In the genomic region with DNA sequence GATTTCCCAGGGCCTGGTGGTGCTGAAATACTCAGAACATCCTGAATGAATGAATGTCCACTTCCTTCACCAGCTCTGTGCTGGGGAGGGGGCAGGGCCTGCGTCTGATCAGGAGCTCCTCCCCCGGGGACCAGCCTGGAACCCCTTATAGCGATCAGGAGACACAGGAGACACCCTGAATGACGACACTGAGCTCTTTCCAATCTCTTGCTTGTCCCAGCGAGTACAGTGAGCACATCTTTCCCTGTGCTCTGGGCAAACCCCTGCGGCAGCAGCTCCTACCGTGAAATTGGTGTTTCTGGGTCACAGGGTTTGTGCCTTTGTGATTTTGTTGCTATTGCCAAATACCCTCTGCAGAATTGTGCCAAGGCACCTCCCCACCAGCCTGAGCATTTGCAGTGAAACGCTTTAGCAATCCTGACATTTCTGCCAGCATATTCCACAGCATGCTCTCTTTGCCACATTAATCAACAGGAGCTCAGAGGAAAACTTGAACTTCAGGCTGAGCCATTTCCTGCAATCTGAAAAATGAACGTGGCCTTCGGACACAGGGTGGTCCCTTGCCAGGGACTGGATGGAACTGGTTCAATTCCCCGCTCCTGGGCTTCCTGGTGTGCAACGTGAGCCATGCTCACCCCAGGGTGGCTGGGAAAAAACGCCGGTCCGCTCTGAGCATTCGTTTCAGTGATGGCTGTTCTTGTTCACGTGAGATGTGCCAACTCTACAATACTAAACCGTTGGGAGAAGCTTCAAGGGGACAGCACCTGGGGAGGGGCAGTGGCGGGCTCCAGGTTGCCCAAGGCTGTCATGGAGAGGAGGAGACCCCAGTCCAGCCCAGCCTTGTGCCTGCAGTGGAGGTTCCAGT, we compare ENCODE assay signal across 10 cellular contexts. TPM values are rescaled to one million over a fixed set of nuclear protein-coding genes. Genes with fewer than 3 reads are reported as not detected.
DNase-seq lines count a peak whose midpoint lies in the region; ATAC-seq and TF ChIP-seq lines count a peak whose summit lies in the region.
"Had no signal": no experiment of that assay in that cellular context is flagged by ENCODE, and none has a peak within 500 bp of the region (broad histone marks: within the 10 kb centered on the region; RNA-seq: fewer than 3 reads in every experiment).

No MANE protein-coding gene starts in this region.

- H3K27ac ChIP-seq in psoas muscle (no peak overlapping the region), prostate gland (no peak overlapping the region)
- H3K27ac ChIP-seq: heart left ventricle had no signal

- intact Hi-C loops in psoas muscle (cut with DNase I) (loop anchor here in 1 of 2 donors (5.0 kb wide), 1 partner anchor 86 kb away; no protein-coding TSS in a partner anchor), prostate gland (cut with DNase I) (no loop called here)

- 25 to 39% (median 28%) methylated on average over 19 of the region's 19 CpGs for WGBS in psoas muscle, 3 donors
- 22% methylated on average over 19 of the region's 19 CpGs for WGBS in prostate gland

- DNase-seq in GM03348 (ENCODE audit: low spot score) (peak; percentile 54), NCI-H69 (lab: John Stamatoyannopoulos, UW) (peak; percentile 26), epithelial cell of proximal tubule (ENCODE audit: low read depth) (peak; percentile 80), psoas muscle (no peak), superior temporal gyrus (ENCODE audit: extremely low spot score) (no peak), prostate gland (ENCODE audit: low spot score) (no peak), hippocampal formation (lab: John Stamatoyannopoulos, UW) (no peak)
- DNase-seq: central memory CD4-positive, alpha-beta T cell; stomach had no signal

- no peak overlapping the region for H3K4me3 ChIP-seq in epithelial cell of proximal tubule (ENCODE audit: low read depth, low read length)
- no peak overlapping the region for H3K4me3 ChIP-seq in psoas muscle
- no peak overlapping the region for H3K4me3 ChIP-seq in prostate gland
- H3K4me3 ChIP-seq: heart left ventricle, stomach had no signal

- TF ChIP-seq CTCF in epithelial cell of proximal tubule (conservative IDR thresholded peaks at IDR 0.05; ENCODE audit: low read depth, low read length) (no peak), psoas muscle (IDR thresholded peaks at IDR 0.05) (no peak), prostate gland (IDR thresholded peaks at IDR 0.05) (no peak)

- H3K9me3 ChIP-seq in psoas muscle = no peaks in the 10 kb centered on the region
- H3K9me3 ChIP-seq in prostate gland = no peaks in the 10 kb centered on the region
- H3K9me3 ChIP-seq: heart left ventricle, stomach had no signal

- H3K36me3 ChIP-seq in psoas muscle (ENCODE audit: insufficient read depth in 1 of 2, low read depth in 1 of 2) (no peaks in the 10 kb centered on the region), prostate gland (no peaks in the 10 kb centered on the region)
- H3K36me3 ChIP-seq: heart left ventricle, stomach had no signal

- peaks cover 0 to 62% (median 10%) of the 10 kb centered on the region in 3 donors for H3K27me3 ChIP-seq in psoas muscle (ENCODE audit: insufficient read depth in 3 of 3, low read length in 2 of 3)
- H3K27me3 ChIP-seq in prostate gland (replicated peaks; ENCODE audit: insufficient read depth) = peaks cover 4% of the 10 kb centered on the region

- ATAC-seq in psoas muscle = peak in 3 of 4 donors; percentile 32 to 41 (median 33)
- ATAC-seq: heart left ventricle had no signal

- no peak for TF ChIP-seq POLR2A in prostate gland (IDR thresholded peaks at IDR 0.05)

- H3K4me1 ChIP-seq in psoas muscle (peaks cover 5% of the 10 kb centered on the region), prostate gland (replicated peaks) (no peaks in the 10 kb centered on the region)

RNA-seq across cellular contexts. Expression of a gene that starts 23.0 kb away (rescaled TPM):
- 14.6 and 23.4 TPM in 2 replicates for total RNA-seq in epithelial cell of proximal tubule
- 1 to 10 TPM; 5.1 to 7.2 (median 5.7) TPM for total RNA-seq in psoas muscle
- 10 to 100 TPM in 1 of 3 donors, 1 to 10 TPM in 2; 6.5 to 11.4 (median 7.8) TPM for polyA plus RNA-seq in psoas muscle
- total RNA-seq in prostate gland = 10 to 100 TPM in 1 of 2 donors, 1 to 10 TPM in 1; 8.3 to 24.1 TPM

RNA-seq across cellular contexts. Expression of a gene that starts 31.4 kb away (rescaled TPM):
- 57.6 and 61.1 TPM in 2 replicates for total RNA-seq in epithelial cell of proximal tubule
- 10 to 100 TPM; 17.3 to 20.9 (median 19.4) TPM for total RNA-seq in psoas muscle
- polyA plus RNA-seq in psoas muscle = 10 to 100 TPM; 11.6 to 21.6 (median 15.5) TPM
- 10 to 100 TPM; 60.2 to 76.9 TPM for total RNA-seq in prostate gland

RNA-seq across cellular contexts. Expression of a gene that starts 43.6 kb away (rescaled TPM):
- total RNA-seq in epithelial cell of proximal tubule (2.8 and 4.6 TPM in 2 replicates), psoas muscle (under 1 TPM in 3 of 4 donors, not detected in 1; 0.27 to 0.67 (median 0.40) TPM), prostate gland (1 to 10 TPM; 5.8 to 6.5 TPM)
- polyA plus RNA-seq in psoas muscle = under 1 TPM; 0.51 to 0.86 (median 0.67) TPM

Comparison
In these comparisons a context has a peak if more than half of its experiments do, and no peak if none do; other contexts are left out.
1. DNase-seq: peak in GM03348 (single experiment), NCI-H69 (single experiment) and epithelial cell of proximal tubule (single experiment); none in psoas muscle (0 of 2), superior temporal gyrus (single experiment), prostate gland (single experiment) and hippocampal formation (0 of 2).